In the genomic region with DNA sequence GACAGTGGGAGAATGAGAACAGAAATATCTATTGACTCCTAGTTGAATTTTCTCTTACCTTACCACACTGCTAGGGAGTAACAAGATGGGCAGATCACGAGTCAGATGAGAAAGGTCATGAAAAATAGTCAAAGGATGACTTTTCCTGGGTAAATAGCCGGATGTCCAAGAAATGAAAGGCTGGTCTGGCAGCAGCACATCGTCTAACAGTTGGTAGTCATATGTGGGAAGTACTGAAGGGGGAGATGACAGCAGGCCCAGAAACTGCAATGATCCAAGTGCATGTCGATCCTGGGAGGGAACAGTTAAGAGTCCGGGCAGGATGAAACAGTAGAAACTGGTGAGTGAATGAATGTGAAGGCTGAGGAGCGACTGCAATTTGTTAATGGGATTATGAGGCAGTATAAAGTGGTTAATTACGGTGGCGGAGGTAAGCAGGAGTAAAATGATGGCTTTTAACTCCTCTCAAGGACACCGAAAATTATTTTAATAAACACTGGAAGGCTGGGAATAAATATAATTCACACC, we compare ENCODE assay signal across 8 cellular contexts. TPM values are rescaled to one million over a fixed set of nuclear protein-coding genes. Genes with fewer than 3 reads are reported as not detected.
DNase-seq lines count a peak whose midpoint lies in the region; ATAC-seq, FAIRE-seq and TF ChIP-seq lines count a peak whose summit lies in the region.

No MANE protein-coding gene starts in this region.

- peak overlapping the region; percentile 76; the same call in 1 of the 2 replicates for H3K4me3 ChIP-seq in GM12864 (ENCODE audit: low read depth, low read length)
- peak overlapping the region; percentile 68; the same call in 1 of the 2 replicates for H3K4me3 ChIP-seq in GM12878
- peak overlapping the region; percentile 90 for H3K4me3 ChIP-seq in iPS-15b (ENCODE audit: low read depth, low read length)
- peak overlapping the region; percentile 95 for H3K4me3 ChIP-seq in skeletal muscle satellite cell (ENCODE audit: low read length)

- SMC1A ChIA-PET in GM12878 (lab: Charles Lee; ENCODE audit: uncharacterized antibody, unreplicated experiment): interaction anchor here (0.7 to 1.7 kb wide), 6 partner anchors 22 to 612 kb away, joined by 3 to 11 read pairs (median 4); no protein-coding TSS in a partner anchor

- peak; percentile 68 for FAIRE-seq in GM12878 (lab: Jason Lieb, UNC)

- H3K36me3 ChIP-seq in GM12878 (ENCODE audit: control insufficient read depth in 2 of 2, insufficient read depth in 2 of 2, low read length in 1 of 2): no peaks in the 10 kb centered on the region
- H3K36me3 ChIP-seq in iPS-15b (ENCODE audit: control insufficient read depth, insufficient read depth, low read length): no peaks in the 10 kb centered on the region
- H3K36me3 ChIP-seq in skeletal muscle satellite cell (ENCODE audit: insufficient read depth, low read length): no peaks in the 10 kb centered on the region

- in situ Hi-C loops in ACHN (cut with HindIII; ENCODE audit: low pct_ligation_motif_present, low pct_unique_long_range_greater_than_20kb, low sequenced_read_pairs) (no loop called here), GM12878 (cut with MboI) (no loop called here)

- TF ChIP-seq RAD21 in GM12878 (IDR thresholded peaks at IDR 0.05; ENCODE audit: insufficient read depth, low read depth, low read length): no peak

- H3K4me1 ChIP-seq in GM12878 (ENCODE audit: control insufficient read depth, insufficient read depth, low read length) (no peaks in the 10 kb centered on the region; the same call in 1 of the 2 replicates), iPS-15b (ENCODE audit: control insufficient read depth, insufficient read depth, low read length) (peaks cover 4% of the 10 kb centered on the region), skeletal muscle satellite cell (ENCODE audit: control insufficient read depth, insufficient read depth, low read length) (peaks cover 36% of the 10 kb centered on the region)

- TSS peak; percentile 74 for BruUV-seq in GM12878 (replicated peaks; lab: Mats Ljungman, UMichigan)

- intact Hi-C loops in GM12878 (cut with micrococcal nuclease; ENCODE audit: unreplicated experiment): loop anchor here (2.0 kb wide), 1 partner anchor 31 kb away; no protein-coding TSS in a partner anchor

- RAD21 ChIA-PET in GM12878 (lab: Charles Lee; ENCODE audit: unreplicated experiment): interaction anchor here (0.5 to 1.3 kb wide), 4 partner anchors 38 to 103 kb away, joined by 3 to 6 read pairs (median 4); no protein-coding TSS in a partner anchor

- H3K9ac ChIP-seq in GM12878 (ENCODE audit: control insufficient read depth, insufficient read depth, low read length) (no peak overlapping the region; the same call in 1 of the 2 replicates), iPS-15b (ENCODE audit: low read depth, low read length) (peak overlapping the region; percentile 28), skeletal muscle satellite cell (ENCODE audit: low read depth, low read length) (peak overlapping the region; percentile 99)

- H4K20me1 ChIP-seq in GM12878 (ENCODE audit: control insufficient read depth, insufficient read depth): no peaks in the 10 kb centered on the region

- peak; percentile 74 for DNase-seq in ACHN
- DNase-seq in GM12864 (ENCODE audit: low read depth): no peak
- DNase-seq in NCI-H748 (lab: John Stamatoyannopoulos, UW; ENCODE audit: unreplicated experiment): peak; percentile 41
- DNase-seq in GM12878 (ENCODE audit: low read depth, low spot score): no peak
- DNase-seq in stimulated activated CD4-positive, alpha-beta T cell treated with anti-CD3 and anti-CD28 coated beads, Interleukin-1b, Interleukin-23, amount 100 ng/mL, for 48 hours: no peak

- H3K27me3 ChIP-seq in GM12878 (replicated peaks in 1 of 2; ENCODE audit: control insufficient read depth in 2 of 2, insufficient read depth in 2 of 2, low read length in 1 of 2): peaks cover 1 to 13% of the 10 kb centered on the region in 2 experiments; a peak in 1 of 4 replicates
- no peaks in the 10 kb centered on the region for H3K27me3 ChIP-seq in iPS-15b (ENCODE audit: control insufficient read depth, insufficient read depth, low read length)
- H3K27me3 ChIP-seq in skeletal muscle satellite cell (ENCODE audit: control insufficient read depth, insufficient read depth, low read length): no peaks in the 10 kb centered on the region

- TF ChIP-seq POLR2A in GM12878 (IDR thresholded peaks at IDR 0.05; ENCODE audit: low read depth, low read length): no peak

- no peaks in the 10 kb centered on the region for H3K9me3 ChIP-seq in GM12878 (replicated peaks; ENCODE audit: control insufficient read depth, insufficient read depth, low read length)
- no peaks in the 10 kb centered on the region for H3K9me3 ChIP-seq in iPS-15b (ENCODE audit: control insufficient read depth, insufficient read depth, low read length)
- no peaks in the 10 kb centered on the region for H3K9me3 ChIP-seq in skeletal muscle satellite cell (replicated peaks; ENCODE audit: low read length)

- TF ChIP-seq EP300 in GM12878 (IDR thresholded peaks at IDR 0.05; ENCODE audit: borderline replicate concordance in 1 of 2, control insufficient read depth in 1 of 2, low read depth in 2 of 2, low read length in 2 of 2): no peak

- no peak for ATAC-seq in GM12878
- ATAC-seq in GM19455 (IDR thresholded peaks at IDR 0.05; ENCODE audit: unreplicated experiment): no peak

- H3K4me2 ChIP-seq in GM12878 (ENCODE audit: control insufficient read depth, insufficient read depth): peak overlapping the region; percentile 98
- H3K4me2 ChIP-seq in skeletal muscle satellite cell (ENCODE audit: low read length): peak overlapping the region; percentile 100

- 34% methylated on average over 9 of the region's 9 CpGs for WGBS in GM12878 (ENCODE audit: insufficient coverage, insufficient replicate concordance, low lambda C conversion rate, missing lambda C conversion rate)

- CTCF ChIA-PET in GM12878 (lab: Yijun Ruan, JAX): interaction anchor here (0.8 to 1.0 kb wide), 2 partner anchors 40 to 175 kb away, joined by 3 read pairs; a partner anchor contains a TSS

- H3K27ac ChIP-seq in GM12878 (ENCODE audit: control insufficient read depth, insufficient read depth): no peak overlapping the region

- H2AFZ ChIP-seq in GM12878 (ENCODE audit: control insufficient read depth, low read depth, low read length): peak overlapping the region; percentile 94; the same call in 1 of the 2 replicates

- POLR2A ChIA-PET in GM12878 (lab: Charles Lee): no interaction called here

- no peaks in the 10 kb centered on the region for H3K79me2 ChIP-seq in GM12878 (ENCODE audit: control insufficient read depth, insufficient read depth, low read length)

- TF ChIP-seq CTCF in GM12864 (IDR thresholded peaks at IDR 0.05; ENCODE audit: low read depth, low read length, missing control alignments) (no peak), GM12878 (IDR thresholded peaks at IDR 0.05 in 2 of 3, conservative IDR thresholded peaks at IDR 0.05 in 1 of 3; ENCODE audit: control insufficient read depth in 2 of 3, extremely low read depth in 1 of 3, insufficient read depth in 1 of 3, low read depth in 3 of 3, low read length in 3 of 3) (no peak)

TF ChIP-seq in GM12878, 131 proteins besides CTCF, POLR2A, EP300 and RAD21 (continues in another document):
- TF ChIP-seq, protein P1, sequence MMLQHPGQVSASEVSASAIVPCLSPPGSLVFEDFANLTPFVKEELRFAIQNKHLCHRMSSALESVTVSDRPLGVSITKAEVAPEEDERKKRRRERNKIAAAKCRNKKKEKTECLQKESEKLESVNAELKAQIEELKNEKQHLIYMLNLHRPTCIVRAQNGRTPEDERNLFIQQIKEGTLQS (IDR thresholded peaks at IDR 0.05; ENCODE audit: borderline replicate concordance, extremely low read depth, low read depth, low read length): no peak
- TF ChIP-seq RFX5 (IDR thresholded peaks at IDR 0.05; ENCODE audit: low read depth, low read length): no peak

RNA-seq across cellular contexts. Expression of a gene that starts 1.2 kb away (rescaled TPM):
- total RNA-seq in GM12878 (2013; cell fraction: nucleolus; rRNA removed): 68.5 and 75.2 TPM in 2 replicates
- total RNA-seq in GM12878 (2014; rRNA removed) (3.2 and 5.0 TPM in 2 replicates), GM12878 (2014; rRNA removed; fragmentation: Illumina TruSeq; extraction: Trizol) (7.0 and 7.2 TPM in 2 replicates), GM12878 (2021) (6.6 and 7.7 TPM in 2 replicates)
- 1.6 TPM for polyA plus RNA-seq in GM12878 (2011; ENCODE audit: low read depth)
- polyA plus RNA-seq in GM12878 (2011; rRNA removed) (8.0 and 9.3 TPM in 2 replicates), GM12878 (2014; fragmentation: Illumina TruSeq; extraction: Trizol) (4.4 and 4.8 TPM in 2 replicates), GM12878 (2014; fragmentation: Nextera tagmentation; extraction: Ambion mirVana) (1 to 10 TPM in 1 of 2 experiments, under 1 TPM in 1; 0.75 to 1.6 TPM), GM12878 (2014; rRNA removed) (2.3 and 2.7 TPM in 2 replicates), GM12878 (2016; fragmentation: Nextera tagmentation; extraction: Ambion mirVana) (1 to 10 TPM; 5.5 to 5.7 TPM)
- polyA plus RNA-seq in GM12878 (2011; cell fraction: cytosol; rRNA removed): 5.9 and 7.4 TPM in 2 replicates
- 6.2 and 6.3 TPM in 2 replicates for polyA plus RNA-seq in GM12878 (2011; cell fraction: nucleus; rRNA removed)
- polyA plus RNA-seq in GM12878 (2012): 1.4 and 2.1 TPM in 2 replicates
- polyA minus RNA-seq in GM12878 (2011; rRNA and poly(A)+ RNA removed): 24.5 and 27.1 TPM in 2 replicates
- polyA minus RNA-seq in GM12878 (2011; cell fraction: cytosol; rRNA and poly(A)+ RNA removed): 7.9 and 11.3 TPM in 2 replicates
- 21.9 and 27.0 TPM in 2 replicates for polyA minus RNA-seq in GM12878 (2011; cell fraction: nucleus; rRNA and poly(A)+ RNA removed)
- 29.4 and 30.6 TPM in 2 replicates for total RNA-seq in skeletal muscle satellite cell (2012; rRNA removed)

RNA-seq across cellular contexts. Expression of a gene that starts 40.3 kb away (rescaled TPM):
- total RNA-seq in GM12878 (2013; cell fraction: nucleolus; rRNA removed): 80.3 and 81.5 TPM in 2 replicates
- 10.2 and 10.7 TPM in 2 replicates for total RNA-seq in GM12878 (2014; rRNA removed)
- 9.3 and 11.4 TPM in 2 replicates for total RNA-seq in GM12878 (2014; rRNA removed; fragmentation: Illumina TruSeq; extraction: Trizol)
- total RNA-seq in GM12878 (2021): 6.5 and 6.6 TPM in 2 replicates
- 4.4 TPM for polyA plus RNA-seq in GM12878 (2011; ENCODE audit: low read depth)
- 13.1 and 15.7 TPM in 2 replicates for polyA plus RNA-seq in GM12878 (2011; rRNA removed)
- 10.6 and 16.5 TPM in 2 replicates for polyA plus RNA-seq in GM12878 (2011; cell fraction: cytosol; rRNA removed)
- polyA plus RNA-seq in GM12878 (2011; cell fraction: nucleus; rRNA removed): 52.6 and 66.0 TPM in 2 replicates
- polyA plus RNA-seq in GM12878 (2012): 4.0 and 8.3 TPM in 2 replicates
- 5.9 and 8.5 TPM in 2 replicates for polyA plus RNA-seq in GM12878 (2014; fragmentation: Illumina TruSeq; extraction: Trizol)
- polyA plus RNA-seq in GM12878 (2014; fragmentation: Nextera tagmentation; extraction: Ambion mirVana): 1 to 10 TPM; 2.0 to 2.9 TPM
- 11.2 and 11.3 TPM in 2 replicates for polyA plus RNA-seq in GM12878 (2014; rRNA removed)
- polyA plus RNA-seq in GM12878 (2016; fragmentation: Nextera tagmentation; extraction: Ambion mirVana): 1 to 10 TPM; 7.7 to 9.7 TPM
- 19.2 and 29.6 TPM in 2 replicates for polyA minus RNA-seq in GM12878 (2011; rRNA and poly(A)+ RNA removed)
- polyA minus RNA-seq in GM12878 (2011; cell fraction: cytosol; rRNA and poly(A)+ RNA removed): 6.3 and 9.3 TPM in 2 replicates
- 16.3 and 21.0 TPM in 2 replicates for polyA minus RNA-seq in GM12878 (2011; cell fraction: nucleus; rRNA and poly(A)+ RNA removed)
- total RNA-seq in skeletal muscle satellite cell (2012; rRNA removed): 7.9 and 10.5 TPM in 2 replicates

Comparison
In these comparisons a context has a peak if more than half of its experiments do, and no peak if none do; other contexts are left out.
1. DNase-seq: peak in ACHN (single experiment) and NCI-H748 (single experiment); none in GM12864 (single experiment), GM12878 (single experiment) and stimulated activated CD4-positive, alpha-beta T cell treated with anti-CD3 and anti-CD28 coated beads, Interleukin-1b, Interleukin-23, amount 100 ng/mL, for 48 hours (single experiment).
2. Peak in every context shown above with its lines, with median percentiles within 50 percentile points of each other: H3K4me3 ChIP-seq.